Comparison of ENCODE assay signal across 15 cellular contexts in genomic region chr6:113328886-113329381, GRCh38.
DNase-seq lines count a peak whose midpoint lies in the region; ATAC-seq and TF ChIP-seq lines count a peak whose summit lies in the region.
"Had no signal": no experiment of that assay in that cellular context is flagged by ENCODE, and none has a peak within 500 bp of the region (broad histone marks: within the 10 kb centered on the region; RNA-seq: fewer than 3 reads in every experiment).

No MANE protein-coding gene starts in this region.

- dilution Hi-C loops in IMR-90 (cut with HindIII; ENCODE audit: low sequenced_read_pairs, unreplicated experiment): no loop called here

- peak overlapping the region; percentile 31 for H2BK120ac ChIP-seq in IMR-90 (ENCODE audit: low read depth, low read length)

- H3K4me1 ChIP-seq in IMR-90 (ENCODE audit: control insufficient read depth, insufficient read depth, low read length): peaks cover 4% of the 10 kb centered on the region; the same call in 1 of the 2 replicates
- H3K4me1 ChIP-seq: gastroesophageal sphincter had no signal

- 0 out of 2 replicates have a peak overlapping the region, but pooled peaks have one; percentile 18 for H3K9ac ChIP-seq in IMR-90 (ENCODE audit: low read depth, low read length)

- H3K4ac ChIP-seq in IMR-90 (ENCODE audit: low read depth, low read length): peak overlapping the region; percentile 8; the same call in 1 of the 2 replicates

- TF ChIP-seq POLR2A in IMR-90 (IDR thresholded peaks at IDR 0.05; ENCODE audit: low read depth, low read length): no peak

- H2AK5ac ChIP-seq in IMR-90 (ENCODE audit: low read depth, low read length): 0 out of 2 replicates have a peak overlapping the region, but pooled peaks have one; percentile 5

- peak; percentile 75 for ATAC-seq in IMR-90 (ENCODE audit: low read depth)
- ATAC-seq: gastroesophageal sphincter, K562 had no signal

- TF ChIP-seq CTCF in IMR-90 (conservative IDR thresholded peaks at IDR 0.05; ENCODE audit: low read depth, low read length) (no peak), cardiac fibroblast (IDR thresholded peaks at IDR 0.05; ENCODE audit: low read depth, low read length) (no peak)

- H3K9me3 ChIP-seq in IMR-90 (ENCODE audit: control insufficient read depth, insufficient read depth, low read length): no peaks in the 10 kb centered on the region
- H3K9me3 ChIP-seq: gastroesophageal sphincter had no signal

- POLR2A ChIA-PET in IMR-90 (lab: Charles Lee; ENCODE audit: unreplicated experiment): no interaction called here

- H4K91ac ChIP-seq in IMR-90 (ENCODE audit: insufficient read depth, low read depth, low read length): 0 out of 2 replicates have a peak overlapping the region, but pooled peaks have one; percentile 1

- peak overlapping the region; percentile 77; the same call in 1 of the 2 replicates for H3K18ac ChIP-seq in IMR-90 (ENCODE audit: low read depth, low read length)

- no peak for TF ChIP-seq RAD21 in IMR-90 (IDR thresholded peaks at IDR 0.05; ENCODE audit: low read length)

- H4K8ac ChIP-seq in IMR-90 (ENCODE audit: low read depth in 2 of 2, low read length in 2 of 2): peak overlapping the region in 1 of 2 experiments; percentile 68; a peak in 2 of 4 replicates

- H3K56ac ChIP-seq in IMR-90 (ENCODE audit: extremely low read depth, insufficient read depth, low read length): no peak overlapping the region

- H3K4me3 ChIP-seq in IMR-90 (ENCODE audit: insufficient read depth, low read depth, low read length) (no peak overlapping the region), cardiac fibroblast (replicated peaks in 1 of 2; ENCODE audit: low read depth in 2 of 2, low read length in 2 of 2) (no peak overlapping the region)
- H3K4me3 ChIP-seq: gastroesophageal sphincter, K562 had no signal

- peak overlapping the region; percentile 83 for H2BK5ac ChIP-seq in IMR-90 (ENCODE audit: low read depth, low read length, poor library complexity, severe bottlenecking)

- no TSS peak for BruUV-seq in IMR-90 (replicated peaks; lab: Mats Ljungman, UMichigan)

- H2AK9ac ChIP-seq in IMR-90 (replicated peaks; ENCODE audit: low read depth, low read length, poor library complexity): no peak overlapping the region

- DNase-seq in IMR-90: peak; percentile 92
- DNase-seq in cardiac fibroblast (ENCODE audit: low read depth in 2 of 2): peak; percentile 39 to 69
- peak; percentile 22 for DNase-seq in inferior parietal cortex (ENCODE audit: extremely low spot score)
- peak; percentile 20 for DNase-seq in putamen (ENCODE audit: low spot score)
- no peak for DNase-seq in NCI-H1417 treated with DMSO at 0.1 percent for 48 hours (lab: John Stamatoyannopoulos, UW)
- no peak for DNase-seq in activated CD4-positive, alpha-beta T cell treated with anti-CD3 and anti-CD28 coated beads, Interleukin-2, amount 50 U/mL, for 4 hours
- no peak for DNase-seq in amniotic stem cell (lab: John Stamatoyannopoulos, UW)
- DNase-seq: activated CD4-positive, alpha-beta T cell treated with anti-CD3 and anti-CD28 coated beads, Interleukin-2, amount 10 ng/mL, durations not matched to agents 7 days and 5 days; endodermal cell; NCI-H226; SHP77 treated with DMSO at 0.1 percent for 48 hours; stimulated activated CD4-positive, alpha-beta T cell treated with anti-CD3 and anti-CD28 coated beads, Interleukin-15, amount 100 ng/mL, for 24 hours; T1000 had no signal

- H3K9me1 ChIP-seq in IMR-90 (ENCODE audit: insufficient read depth, low read length): no peaks in the 10 kb centered on the region

- peak overlapping the region; percentile 44 for H2BK20ac ChIP-seq in IMR-90 (ENCODE audit: low read depth, low read length)

- H4K20me1 ChIP-seq in IMR-90 (ENCODE audit: insufficient read depth, low read length): no peaks in the 10 kb centered on the region

- peak overlapping the region; percentile 46; the same call in 1 of the 2 replicates for H3K27ac ChIP-seq in IMR-90 (ENCODE audit: insufficient read depth, low read length)
- H3K27ac ChIP-seq: gastroesophageal sphincter had no signal

- in situ Hi-C loops in IMR-90 (cut with MboI; ENCODE audit: low sequenced_read_pairs): no loop called here

- WGBS in IMR-90 (ENCODE audit: extremely low coverage in 2 of 2, insufficient read length in 1 of 2), 2 experiments: 22% methylated on average over 1 of the region's 4 CpGs; no CpG with 5 or more reads in 1 of the 2 experiments

- H3K79me1 ChIP-seq in IMR-90 (ENCODE audit: low read depth in 1 of 2, low read length in 2 of 2): no peaks in the 10 kb centered on the region

- no peak overlapping the region for H2BK15ac ChIP-seq in IMR-90 (ENCODE audit: low read depth, low read length)

- H3K36me3 ChIP-seq in IMR-90 (ENCODE audit: control insufficient read depth, insufficient read depth, low read length): no peaks in the 10 kb centered on the region
- H3K36me3 ChIP-seq: gastroesophageal sphincter had no signal

- H2AFZ ChIP-seq in IMR-90 (replicated peaks; ENCODE audit: low read length, poor library complexity): peak overlapping the region; percentile 83

- H3K27me3 ChIP-seq in IMR-90 (ENCODE audit: control insufficient read depth, insufficient read depth, low read length): no peaks in the 10 kb centered on the region
- H3K27me3 ChIP-seq: gastroesophageal sphincter had no signal

- intact Hi-C loops in IMR-90 (cut with micrococcal nuclease): no loop called here

- CTCF ChIA-PET in IMR-90 (lab: Yijun Ruan, JAX): interaction anchor here (1.0 kb wide), 1 partner anchor 22 kb away, joined by 3 read pairs; no protein-coding TSS in a partner anchor

- H3K23ac ChIP-seq in IMR-90 (ENCODE audit: low read depth, low read length): no peak overlapping the region

- peak overlapping the region; percentile 19 for H3K14ac ChIP-seq in IMR-90 (replicated peaks; ENCODE audit: low read depth, low read length)

- H3K4me2 ChIP-seq in IMR-90 (ENCODE audit: low read depth, low read length): peak overlapping the region; percentile 66

- H4K5ac ChIP-seq in IMR-90 (ENCODE audit: low read depth, low read length): no peak overlapping the region

TF ChIP-seq in IMR-90, 13 proteins besides CTCF, POLR2A, EP300 and RAD21:
- TF ChIP-seq MXI1 (IDR thresholded peaks at IDR 0.05; ENCODE audit: borderline replicate concordance, low read depth, low read length): no peak
- TF ChIP-seq SMC3 (IDR thresholded peaks at IDR 0.05; ENCODE audit: low read depth, low read length): no peak
- TF ChIP-seq ELK1 (IDR thresholded peaks at IDR 0.05; ENCODE audit: borderline replicate concordance, low read depth, low read length): no peak
- TF ChIP-seq BHLHE40 (IDR thresholded peaks at IDR 0.05; ENCODE audit: low read depth, low read length): no peak
- TF ChIP-seq NFE2L2 (IDR thresholded peaks at IDR 0.05; ENCODE audit: low read depth, low read length): no peak
- TF ChIP-seq MAFK (IDR thresholded peaks at IDR 0.05; ENCODE audit: low read depth, low read length): no peak
- no peak for TF ChIP-seq CEBPB (IDR thresholded peaks at IDR 0.05; ENCODE audit: low read depth, low read length)
- TF ChIP-seq RFX5 (IDR thresholded peaks at IDR 0.05; ENCODE audit: low read depth, low read length): no peak
- no peak for TF ChIP-seq MAZ (IDR thresholded peaks at IDR 0.05; ENCODE audit: borderline replicate concordance, low read depth, low read length)
- no peak for TF ChIP-seq USF2 (IDR thresholded peaks at IDR 0.05; ENCODE audit: low read depth, low read length)
- TF ChIP-seq FOS (IDR thresholded peaks at IDR 0.05; ENCODE audit: low read depth, low read length): no peak
- TF ChIP-seq RCOR1 (IDR thresholded peaks at IDR 0.05; ENCODE audit: insufficient replicate concordance, low read length): no peak
- no peak for TF ChIP-seq CHD1 (IDR thresholded peaks at IDR 0.05; ENCODE audit: low read depth, low read length)

Comparison
In these comparisons a context has a peak if more than half of its experiments do, and no peak if none do; other contexts are left out.
1. DNase-seq: peak in IMR-90 (single experiment), cardiac fibroblast (2 of 2), inferior parietal cortex (single experiment) and putamen (single experiment); none in NCI-H1417 treated with DMSO at 0.1 percent for 48 hours (single experiment), activated CD4-positive, alpha-beta T cell treated with anti-CD3 and anti-CD28 coated beads, Interleukin-2, amount 50 U/mL, for 4 hours (0 of 2) and amniotic stem cell (single experiment).